ENCODE assay signal across 22 cellular contexts in the genomic region with DNA sequence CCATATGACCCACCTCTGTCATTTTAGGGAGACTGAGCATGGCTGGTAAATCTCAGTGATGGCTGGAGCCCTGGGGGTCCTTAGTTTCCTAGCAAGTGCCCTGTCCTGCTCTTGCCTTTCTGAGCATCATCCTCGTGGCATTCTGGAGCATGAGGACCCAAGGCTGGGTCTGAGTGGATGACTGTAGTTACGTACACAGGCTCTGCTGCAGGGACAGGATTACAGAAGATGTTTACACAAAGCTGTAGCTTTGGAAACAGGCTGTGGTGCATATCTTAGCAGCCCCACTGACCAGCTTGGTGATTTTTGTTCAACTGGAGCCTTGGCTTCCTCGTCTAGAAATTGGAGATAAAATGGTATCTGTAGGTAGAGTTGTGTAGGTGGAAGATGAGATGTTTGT.
"Had no signal": no experiment of that assay in that cellular context is flagged by ENCODE, and none has a peak within 500 bp of the region (broad histone marks: within the 10 kb centered on the region; RNA-seq: fewer than 3 reads in every experiment).

No MANE protein-coding gene starts in this region.

- H3K36me3 ChIP-seq: adrenal gland, colonic mucosa, right lobe of liver had no signal

- FAIRE-seq: bronchial epithelial cell, small intestine had no signal

- H3K4me1 ChIP-seq: right lobe of liver had no signal

- DNase-seq: activated B cell treated with CpG ODN at 0.5 μM for 24 hours; activated CD4-positive, alpha-beta T cell treated with anti-CD3 and anti-CD28 coated beads for 36 hours; activated CD4-positive, alpha-beta T cell treated with anti-CD3 and anti-CD28 coated beads, Interleukin-2, amount 50 U/mL, for 4 hours; activated CD8-positive, alpha-beta memory T cell treated with anti-CD3 and anti-CD28 coated beads for 24 hours; activated CD8-positive, alpha-beta memory T cell treated with anti-CD3 and anti-CD28 coated beads, Interleukin-2, amount 50 U/mL, for 4 hours; activated T-cell treated with anti-CD3 and anti-CD28 coated beads, Interleukin-2, amount 50 U/mL, for 24 hours; adrenal gland; colonic mucosa; endodermal cell; foreskin fibroblast; immature natural killer cell; naive B cell; occipital lobe; right lobe of liver; small intestine; stimulated activated CD4-positive, alpha-beta T cell treated with anti-CD3 and anti-CD28 coated beads, Interleukin-2, amount 100 ng/mL, for 24 hours; testis had no signal

- H3K27ac ChIP-seq: colonic mucosa, hepatocyte, right lobe of liver had no signal

- H3K4me3 ChIP-seq: adrenal gland, colonic mucosa, hepatocyte, right lobe of liver, testis had no signal

- H3K9me3 ChIP-seq: adrenal gland, colonic mucosa, right lobe of liver, testis had no signal

- ATAC-seq: activated CD4-positive, alpha-beta T cell treated with anti-CD3 and anti-CD28 coated beads for 36 hours; activated naive CD4-positive, alpha-beta T cell treated with anti-CD3 and anti-CD28 coated beads, Interleukin-2, amount 50 U/mL, for 72 hours; activated T-helper 17 cell treated with anti-CD3 and anti-CD28 coated beads, Interleukin-2, amount 50 U/mL, for 72 hours; right lobe of liver; stimulated activated memory B cell treated with anti-CD40 and anti-IgM and Interleukin-4, amounts not matched to agents 10 μg/mL and 1 μg/mL and 100 μg/mL, for 72 hours had no signal

- H3K27me3 ChIP-seq: adrenal gland, colonic mucosa, hepatocyte, right lobe of liver, testis had no signal
